9 cellular contexts compared by ENCODE assay signal in the genomic region with DNA sequence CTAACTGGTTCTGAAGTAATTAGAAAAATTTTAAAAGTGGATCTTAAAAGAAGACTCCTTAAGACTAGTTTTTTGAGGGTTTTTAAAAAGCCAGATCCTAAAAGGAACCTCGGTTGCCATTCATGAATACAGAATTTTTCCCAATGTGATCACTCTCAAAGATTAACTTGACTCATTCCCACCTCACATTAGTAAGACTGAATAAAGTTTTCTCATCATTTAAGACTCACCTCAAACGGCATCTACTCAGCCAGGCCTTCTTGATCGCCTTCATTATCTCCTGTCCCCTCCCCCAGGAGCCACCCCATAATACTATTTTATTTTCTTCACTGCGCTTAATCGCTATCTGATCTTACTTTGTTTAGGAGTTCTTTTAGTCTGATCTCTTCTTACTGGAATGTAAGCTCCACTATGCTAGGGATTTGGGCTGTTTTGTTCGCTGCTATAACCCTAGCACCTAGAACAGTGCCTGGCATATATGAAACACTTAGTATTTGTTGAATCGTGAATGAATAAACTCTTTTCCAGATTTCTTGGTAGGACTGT. TPM values are rescaled to one million over a fixed set of nuclear protein-coding genes. Genes with fewer than 3 reads are reported as not detected.
A peak's percentile ranks its signal among the peaks of the same experiment; 100 is the strongest.
DNase-seq lines count a peak whose midpoint lies in the region; ATAC-seq and TF ChIP-seq lines count a peak whose summit lies in the region.
"Had no signal": no experiment of that assay in that cellular context is flagged by ENCODE, and none has a peak within 500 bp of the region (broad histone marks: within the 10 kb centered on the region; RNA-seq: fewer than 3 reads in every experiment).

No MANE protein-coding gene starts in this region.

- ATAC-seq in naive B cell (ENCODE audit: low read depth in 2 of 2) (no peak), HG03097 (IDR thresholded peaks at IDR 0.05; ENCODE audit: low FRiP score, unreplicated experiment) (no peak), HG03571 (IDR thresholded peaks at IDR 0.05; ENCODE audit: unreplicated experiment) (no peak)

- peak overlapping the region; percentile 75 for H3K4me3 ChIP-seq in AG04449 (ENCODE audit: low read depth, low read length)
- H3K4me3 ChIP-seq in KMS-11 (IDR thresholded peaks at IDR 0.05; ENCODE audit: insufficient read depth, low read depth, low read length) = no peak overlapping the region
- peak overlapping the region; percentile 89 for H3K4me3 ChIP-seq in colonic mucosa

- peaks cover 36% of the 10 kb centered on the region for H3K79me2 ChIP-seq in KMS-11 (ENCODE audit: insufficient read depth, low read depth)

- H3K27ac Mint-ChIP-seq in naive B cell = peak overlapping the region; percentile 30 to 98 (median 96)

- H3K4me1 ChIP-seq in KMS-11 (ENCODE audit: low read depth, poor library complexity, severe bottlenecking) = peaks cover 21% of the 10 kb centered on the region
- H3K4me1 ChIP-seq in colonic mucosa = no peaks in the 10 kb centered on the region

- peak overlapping the region; percentile 88; the same call in 1 of the 2 replicates for H3K4me2 ChIP-seq in KMS-11

- H3K36me3 Mint-ChIP-seq in naive B cell = peaks cover 7 to 9% of the 10 kb centered on the region in 2 donors

- H3K27me3 ChIP-seq in KMS-11 (ENCODE audit: insufficient read depth, low read depth) = no peaks in the 10 kb centered on the region
- H3K27me3 ChIP-seq in colonic mucosa = no peaks in the 10 kb centered on the region
- H3K27me3 ChIP-seq: testis had no signal

- peak overlapping the region; percentile 91 to 98 (median 94) for H3K4me3 Mint-ChIP-seq in naive B cell

- intact Hi-C loops in colonic mucosa (cut with DNase I) = loop anchor here (10.0 kb wide), 1 partner anchor 50 kb away; no protein-coding TSS in a partner anchor
- intact Hi-C loops in posterior cingulate gyrus (cut with DNase I) = no loop called here

- peaks cover 45 to 48% (median 46%) of the 10 kb centered on the region in 3 donors for H3K4me1 Mint-ChIP-seq in naive B cell

- no peak overlapping the region for H2AFZ ChIP-seq in KMS-11 (ENCODE audit: low read depth)

- H3K27me3 Mint-ChIP-seq in naive B cell = no peaks in the 10 kb centered on the region

- no peaks in the 10 kb centered on the region for H3K9me3 ChIP-seq in colonic mucosa
- H3K9me3 ChIP-seq: testis had no signal

- POLR2A ChIA-PET in AG04449 (lab: Yijun Ruan, JAX) = interaction anchor here (0.6 kb wide), 1 partner anchor 13 kb away, joined by 3 read pairs; no protein-coding TSS in a partner anchor

- H4K20me1 ChIP-seq in KMS-11 (ENCODE audit: insufficient read depth) = no peaks in the 10 kb centered on the region; the same call in none of the 2 replicates

- H3K9ac ChIP-seq in KMS-11 (no peak overlapping the region), colonic mucosa (ENCODE audit: low read depth in 2 of 2, low read length in 2 of 2) (peak overlapping the region in 1 of 2 donors; percentile 70)

- peaks cover 0 to 11% (median 2%) of the 10 kb centered on the region in 7 donors for H3K9me3 Mint-ChIP-seq in naive B cell

- H3K36me3 ChIP-seq in KMS-11 (ENCODE audit: insufficient read depth) (no peaks in the 10 kb centered on the region), colonic mucosa (no peaks in the 10 kb centered on the region)

- DNase-seq in AG04449 (ENCODE audit: low read depth, low spot score) = no peak
- no peak for DNase-seq in colonic mucosa
- DNase-seq in naive B cell = no peak
- no peak for DNase-seq in NCI-H2029 (lab: John Stamatoyannopoulos, UW)
- no peak for DNase-seq in posterior cingulate gyrus

- TF ChIP-seq CTCF in AG04449 (IDR thresholded peaks at IDR 0.05; ENCODE audit: insufficient read depth, low read length, missing control alignments) = no peak
- TF ChIP-seq CTCF in KMS-11 (conservative IDR thresholded peaks at IDR 0.05; ENCODE audit: low read depth, low read length) = no peak
- no peak for TF ChIP-seq CTCF in colonic mucosa (IDR thresholded peaks at IDR 0.05)

- CTCF ChIA-PET in AG04449 (lab: Yijun Ruan, JAX) = interaction anchor here (1.1 to 1.9 kb wide), 2 partner anchors 84 to 86 kb away, joined by 3 to 7 read pairs; no protein-coding TSS in a partner anchor

- H3K27ac ChIP-seq in KMS-11 (no peak overlapping the region), colonic mucosa (no peak overlapping the region)

RNA-seq across cellular contexts. Expression of gene PCGF5, which starts 55.9 kb away (rescaled TPM):
- 10 to 100 TPM; 48.7 to 71.7 TPM for total RNA-seq in colonic mucosa
- 100 to 1,000 TPM in 4 of 6 donors, 10 to 100 TPM in 2; 87.8 to 137 (median 112) TPM for polyA plus RNA-seq in naive B cell (ENCODE audit: low read depth in 6 of 6)
